9 cellular contexts compared by ENCODE assay signal in genomic region chr1:226820935-226821718, GRCh38. TPM values are rescaled to one million over a fixed set of nuclear protein-coding genes. Genes with fewer than 3 reads are reported as not detected.
DNase-seq lines count a peak whose midpoint lies in the region; ATAC-seq and TF ChIP-seq lines count a peak whose summit lies in the region.
"Had no signal": no experiment of that assay in that cellular context is flagged by ENCODE, and none has a peak within 500 bp of the region (broad histone marks: within the 10 kb centered on the region; RNA-seq: fewer than 3 reads in every experiment).

No MANE protein-coding gene starts in this region.

- H3K9me3 ChIP-seq in lung (ENCODE audit: control insufficient read depth in 2 of 2, insufficient read depth in 1 of 2, low read length in 1 of 2) (no peaks in the 10 kb centered on the region), upper lobe of left lung (no peaks in the 10 kb centered on the region)
- H3K9me3 ChIP-seq: HAP-1 had no signal

- H3K27me3 ChIP-seq in lung (ENCODE audit: control insufficient read depth, insufficient read depth) (no peaks in the 10 kb centered on the region), upper lobe of left lung (no peaks in the 10 kb centered on the region)

- no peak for TF ChIP-seq CTCF in lung (IDR thresholded peaks at IDR 0.05; ENCODE audit: control extremely low read depth, extremely low read depth)
- no peak for TF ChIP-seq CTCF in upper lobe of left lung (IDR thresholded peaks at IDR 0.05)

- in situ Hi-C loops in G401 (cut with HindIII; ENCODE audit: low sequenced_read_pairs): no loop called here

- H3K36me3 ChIP-seq in lung (ENCODE audit: control insufficient read depth in 2 of 2, insufficient read depth in 2 of 2, low read length in 2 of 2) (no peaks in the 10 kb centered on the region), upper lobe of left lung (no peaks in the 10 kb centered on the region)
- H3K36me3 ChIP-seq: HAP-1 had no signal

- peak in 3 of 4 donors; percentile 37 to 89 (median 73) for TF ChIP-seq EP300 in upper lobe of left lung (IDR thresholded peaks at IDR 0.05)

- H3K4me1 ChIP-seq in lung (ENCODE audit: control insufficient read depth in 2 of 2, insufficient read depth in 2 of 2, low read length in 2 of 2) (peaks cover 2 to 4% of the 10 kb centered on the region in 2 donors), upper lobe of left lung (peaks cover 12 to 28% (median 19%) of the 10 kb centered on the region in 4 donors)
- H3K4me1 ChIP-seq: HAP-1 had no signal

- no peak for TF ChIP-seq POLR2A in upper lobe of left lung (IDR thresholded peaks at IDR 0.05)

- ATAC-seq in lung (ENCODE audit: insufficient read depth, low FRiP score): peak; percentile 36
- ATAC-seq in upper lobe of left lung (ENCODE audit: low FRiP score in 2 of 2): peak; percentile 84 to 95
- no peak for ATAC-seq in GM19397 (IDR thresholded peaks at IDR 0.05; ENCODE audit: unreplicated experiment)

- WGBS in lung, 2 donors: 56 to 66% methylated on average over 8 of the region's 8 CpGs
- WGBS in upper lobe of left lung, 2 donors: 59 to 61% methylated on average over 8 of the region's 8 CpGs

- H3K4me3 ChIP-seq in lung (no peak overlapping the region), upper lobe of left lung (no peak overlapping the region)
- H3K4me3 ChIP-seq: HAP-1 had no signal

- peak; percentile 10 for DNase-seq in MV-4-11 (lab: John Stamatoyannopoulos, UW)
- DNase-seq in dermis microvascular lymphatic vessel endothelial cell (ENCODE audit: low read depth in 2 of 2): peak; percentile 78 to 96
- DNase-seq in lung (ENCODE audit: low spot score): peak; percentile 69
- peak in 1 of 2 donors; percentile 56 for DNase-seq in upper lobe of left lung
- no peak for DNase-seq in COR-L47 (lab: John Stamatoyannopoulos, UW)
- no peak for DNase-seq in NCI-H2227 (lab: John Stamatoyannopoulos, UW; ENCODE audit: unreplicated experiment)
- DNase-seq in G401 (ENCODE audit: low spot score): no peak

- H3K27ac ChIP-seq in lung (ENCODE audit: low read depth in 1 of 2, low read length in 1 of 2) (peak overlapping the region; percentile 65 to 66), upper lobe of left lung (peak overlapping the region; percentile 70 to 84 (median 78))

RNA-seq across cellular contexts. Expression of gene PSEN2, which starts 49.3 kb away (rescaled TPM):
- total RNA-seq in dermis microvascular lymphatic vessel endothelial cell (42.7 and 74.5 TPM in 2 replicates), lung (10 to 100 TPM; 16.4 to 28.1 TPM), upper lobe of left lung (10 to 100 TPM; 31.2 to 70.9 (median 37.6) TPM)
- 10 to 100 TPM; 17.8 to 19.6 TPM for polyA plus RNA-seq in lung
- total RNA-seq in G401 (2014; rRNA removed; shearing (Covaris generic)): 40.7 and 49.3 TPM in 2 replicates

Comparison
In these comparisons a context has a peak if more than half of its experiments do, and no peak if none do; other contexts are left out.
1. DNase-seq: peak in MV-4-11 (single experiment), dermis microvascular lymphatic vessel endothelial cell (2 of 2) and lung (single experiment); none in COR-L47 (single experiment), NCI-H2227 (single experiment) and G401 (single experiment).